ENCODE assay signal across 15 cellular contexts in genomic region chr1:95723346-95723745, GRCh38.
A peak's percentile ranks its signal among the peaks of the same experiment; 100 is the strongest.
DNase-seq lines count a peak whose midpoint lies in the region; ATAC-seq and TF ChIP-seq lines count a peak whose summit lies in the region.
"Had no signal": no experiment of that assay in that cellular context is flagged by ENCODE, and none has a peak within 500 bp of the region (broad histone marks: within the 10 kb centered on the region; RNA-seq: fewer than 3 reads in every experiment).

No MANE protein-coding gene starts in this region.

- H3K4me1 Mint-ChIP-seq in MCF 10A (ENCODE audit: insufficient read depth, unreplicated experiment) = peaks cover 14% of the 10 kb centered on the region
- H3K4me1 Mint-ChIP-seq in activated CD4-positive, alpha-beta T cell treated with anti-CD3 and anti-CD28 coated beads for 36 hours = no peaks in the 10 kb centered on the region
- H3K4me1 Mint-ChIP-seq: CD4-positive, alpha-beta memory T cell had no signal

- H3K4me2 ChIP-seq in smooth muscle cell = no peak overlapping the region

- intact Hi-C loops in MCF 10A (cut with micrococcal nuclease) = no loop called here
- intact Hi-C loops in activated CD4-positive, alpha-beta T cell treated with anti-CD3 and anti-CD28 coated beads for 36 hours (cut with DNase I, micrococcal nuclease) = no loop called here

- no peaks in the 10 kb centered on the region for H3K9me3 ChIP-seq in smooth muscle cell (replicated peaks; ENCODE audit: low read depth)
- H3K9me3 ChIP-seq: BE2C had no signal

- no peak overlapping the region for H3K27ac Mint-ChIP-seq in MCF 10A (ENCODE audit: low read depth, unreplicated experiment)
- no peak overlapping the region for H3K27ac Mint-ChIP-seq in activated CD4-positive, alpha-beta T cell treated with anti-CD3 and anti-CD28 coated beads for 36 hours
- H3K27ac Mint-ChIP-seq: CD4-positive, alpha-beta memory T cell had no signal

- H3K36me3 ChIP-seq in smooth muscle cell (ENCODE audit: low read depth) = no peaks in the 10 kb centered on the region
- H3K36me3 ChIP-seq: BE2C had no signal

- H3K27me3 ChIP-seq in smooth muscle cell (ENCODE audit: low read depth) = no peaks in the 10 kb centered on the region
- H3K27me3 ChIP-seq: BE2C had no signal

- H3F3A ChIP-seq in smooth muscle cell (ENCODE audit: low read depth) = no peaks in the 10 kb centered on the region

- DNase-seq in NCI-H69 (lab: John Stamatoyannopoulos, UW) (peak; percentile 1), MCF 10A (ENCODE audit: unreplicated experiment) (peak; percentile 94), smooth muscle cell (lab: John Stamatoyannopoulos, UW; ENCODE audit: unreplicated experiment) (no peak), iPS-NIHi11 (ENCODE audit: low spot score) (no peak), NCI-H2107 treated with DMSO at 0.1 percent for 48 hours (lab: John Stamatoyannopoulos, UW; ENCODE audit: unreplicated experiment) (no peak)
- DNase-seq in activated CD4-positive, alpha-beta T cell treated with anti-CD3 and anti-CD28 coated beads for 36 hours = no peak
- DNase-seq: ACHN; BE2C; CD4-positive, alpha-beta memory T cell; DMS79 had no signal

- POLR2A ChIA-PET in MCF 10A (lab: Yijun Ruan, JAX) = interaction anchor here (0.8 to 1.8 kb wide), 4 partner anchors 9 to 288 kb away, joined by 3 to 6 read pairs (median 3); no protein-coding TSS in a partner anchor
- POLR2A ChIA-PET in activated CD4-positive, alpha-beta T cell treated with anti-CD3 and anti-CD28 coated beads for 36 hours (lab: Charles Lee) = no interaction called here

- H3K9ac ChIP-seq in smooth muscle cell (ENCODE audit: low read depth) = no peak overlapping the region

- H2AFZ ChIP-seq in smooth muscle cell (ENCODE audit: low read depth) = no peak overlapping the region

- H4K20me1 ChIP-seq in smooth muscle cell (ENCODE audit: low read depth) = no peaks in the 10 kb centered on the region

- 76% methylated on average over 1 of the region's 1 CpG for WGBS in smooth muscle cell (ENCODE audit: low lambda C conversion rate)

- H3K9me3 Mint-ChIP-seq in MCF 10A (ENCODE audit: unreplicated experiment) = no peaks in the 10 kb centered on the region
- peaks cover 7% of the 10 kb centered on the region for H3K9me3 Mint-ChIP-seq in activated CD4-positive, alpha-beta T cell treated with anti-CD3 and anti-CD28 coated beads for 36 hours (ENCODE audit: low read depth)

- H3K27ac ChIP-seq in smooth muscle cell (ENCODE audit: low read depth) = peak overlapping the region; percentile 44
- H3K27ac ChIP-seq: C4-2B, HL-60 had no signal

- H3K79me2 ChIP-seq in smooth muscle cell (ENCODE audit: low read depth) = no peaks in the 10 kb centered on the region

- BruUV-seq in MCF 10A (replicated peaks; lab: Mats Ljungman, UMichigan) = no TSS peak

- no peak for TF ChIP-seq CTCF in MCF 10A (IDR thresholded peaks at IDR 0.05; ENCODE audit: unreplicated experiment)
- no peak for TF ChIP-seq CTCF in smooth muscle cell (IDR thresholded peaks at IDR 0.05; ENCODE audit: borderline replicate concordance, insufficient read depth, poor library complexity, severe bottlenecking)

- CTCF ChIA-PET in MCF 10A (lab: Yijun Ruan, JAX) = interaction anchor here (0.6 to 3.8 kb wide), 5 partner anchors 8 to 408 kb away, joined by 3 to 17 read pairs (median 3); no protein-coding TSS in a partner anchor
- CTCF ChIA-PET in activated CD4-positive, alpha-beta T cell treated with anti-CD3 and anti-CD28 coated beads for 36 hours (lab: Charles Lee) = interaction anchor here (0.8 kb wide), 1 partner anchor 1225 kb away, joined by 3 read pairs; no protein-coding TSS in a partner anchor

- H3K36me3 Mint-ChIP-seq in MCF 10A (ENCODE audit: insufficient read depth, unreplicated experiment) = no peaks in the 10 kb centered on the region
- no peaks in the 10 kb centered on the region for H3K36me3 Mint-ChIP-seq in activated CD4-positive, alpha-beta T cell treated with anti-CD3 and anti-CD28 coated beads for 36 hours (ENCODE audit: low read depth)
- H3K36me3 Mint-ChIP-seq: CD4-positive, alpha-beta memory T cell had no signal

- H3K4me3 ChIP-seq in smooth muscle cell = no peak overlapping the region
- H3K4me3 ChIP-seq: GM12878 had no signal

- no peak overlapping the region for H3K4me3 Mint-ChIP-seq in MCF 10A (ENCODE audit: unreplicated experiment)
- no peak overlapping the region for H3K4me3 Mint-ChIP-seq in activated CD4-positive, alpha-beta T cell treated with anti-CD3 and anti-CD28 coated beads for 36 hours
- H3K4me3 Mint-ChIP-seq: CD4-positive, alpha-beta memory T cell had no signal

- H3K27me3 Mint-ChIP-seq in MCF 10A (ENCODE audit: insufficient read depth, unreplicated experiment) = no peaks in the 10 kb centered on the region
- H3K27me3 Mint-ChIP-seq in activated CD4-positive, alpha-beta T cell treated with anti-CD3 and anti-CD28 coated beads for 36 hours = no peaks in the 10 kb centered on the region
- H3K27me3 Mint-ChIP-seq: CD4-positive, alpha-beta memory T cell had no signal

- H3K4me1 ChIP-seq in smooth muscle cell (ENCODE audit: low read depth) = no peaks in the 10 kb centered on the region
- H3K4me1 ChIP-seq: BE2C had no signal

- peak; percentile 95 for ATAC-seq in esophagus mucosa
- no peak for ATAC-seq in activated CD4-positive, alpha-beta T cell treated with anti-CD3 and anti-CD28 coated beads for 36 hours
- ATAC-seq: GM12878, HCT116 had no signal

Comparison
In these comparisons a context has a peak if more than half of its experiments do, and no peak if none do; other contexts are left out.
1. DNase-seq: peak in NCI-H69 (single experiment) and MCF 10A (single experiment); none in smooth muscle cell (single experiment), iPS-NIHi11 (single experiment), NCI-H2107 treated with DMSO at 0.1 percent for 48 hours (single experiment) and activated CD4-positive, alpha-beta T cell treated with anti-CD3 and anti-CD28 coated beads for 36 hours (single experiment).